Comparison of ENCODE assay signal across 30 cellular contexts in the genomic region with DNA sequence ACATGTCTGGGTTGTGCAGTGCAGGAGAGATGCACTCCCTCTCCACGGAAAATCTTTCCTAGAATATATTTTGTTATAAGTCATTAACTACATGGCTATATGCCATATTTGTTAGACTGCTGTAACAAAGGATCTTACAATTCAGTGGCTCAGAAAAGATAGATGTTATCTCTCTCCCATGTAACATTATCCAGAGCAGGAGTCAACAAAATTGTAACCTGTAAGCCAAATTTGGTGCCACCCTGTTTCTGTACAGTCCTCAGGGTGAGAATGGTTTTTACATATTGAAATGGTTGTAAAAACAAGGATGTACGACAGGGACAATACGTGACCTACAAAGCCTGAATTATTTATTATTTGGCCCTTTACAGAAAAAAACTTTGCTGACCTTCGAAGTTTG.
"Had no signal": no experiment of that assay in that cellular context is flagged by ENCODE, and none has a peak within 500 bp of the region (broad histone marks: within the 10 kb centered on the region; RNA-seq: fewer than 3 reads in every experiment).

No MANE protein-coding gene starts in this region.

- H3K27me3 ChIP-seq: Peyer's patch, SJSA1 had no signal

- H3K36me3 ChIP-seq: Peyer's patch, SJSA1, WERI-Rb-1 had no signal

- H3K27ac ChIP-seq: Peyer's patch, SJSA1, WERI-Rb-1 had no signal

- H3K4me3 ChIP-seq: K562, Peyer's patch, SJSA1 had no signal

- H3K4me1 ChIP-seq: Peyer's patch, SJSA1 had no signal

- H3K9me3 ChIP-seq: Peyer's patch, SJSA1 had no signal

- DNase-seq: activated CD4-positive, alpha-beta memory T cell treated with anti-CD3 and anti-CD28 coated beads, Interleukin-2, amount 10 ng/mL, durations not matched to agents 7 days and 5 days; activated CD4-positive, alpha-beta T cell treated with anti-CD3 and anti-CD28 coated beads for 1 hour; activated CD4-positive, alpha-beta T cell treated with anti-CD3 and anti-CD28 coated beads for 48 hours; activated CD4-positive, CD25-positive, alpha-beta regulatory T cell; activated CD8-positive, alpha-beta memory T cell treated with anti-CD3 and anti-CD28 coated beads for 24 hours; activated CD8-positive, alpha-beta memory T cell treated with anti-CD3 and anti-CD28 coated beads, Interleukin-2, amount 10 ng/mL, durations not matched to agents 7 days and 5 days; activated CD8-positive, alpha-beta memory T cell treated with anti-CD3 and anti-CD28 coated beads, Interleukin-2, amount 50 U/mL, for 48 hours; activated effector memory CD4-positive, alpha-beta T cell treated with Interleukin-2 at 50 U/mL for 16 hours; activated naive CD4-positive, alpha-beta T cell treated with anti-CD3 and anti-CD28 coated beads, Interleukin-2, amount 10 ng/mL, durations not matched to agents 7 days and 5 days; activated naive CD8-positive, alpha-beta T cell treated with anti-CD3 and anti-CD28 coated beads, Interleukin-2, amount 50 U/mL, for 24 hours; activated T-cell treated with anti-CD3 and anti-CD28 coated beads, Interleukin-2, amount 50 U/mL, for 48 hours; anterior cingulate cortex; caudate nucleus; IMR-90; NCI-H1092 treated with DMSO at 0.1 percent for 48 hours; NCI-H1436; NCI-H1694; NCI-H1930; NCI-H2107; NCI-H446; NCI-H510A treated with DMSO at 0.1 percent for 48 hours; NCI-H526 treated with DMSO at 0.1 percent for 48 hours; NCI-H774; Peyer's patch; RPMI8226; SHP77 treated with DMSO at 0.1 percent for 48 hours; T1000; WERI-Rb-1 had no signal
